In genomic region chr10:122871947-122872346, GRCh38 we compare ENCODE assay signal across 1 cellular context.
TF ChIP-seq lines count a peak whose summit lies in the region.
"Not testable (repeated sequence)": the region's sequence is repeated elsewhere in the genome, so short reads cannot be mapped to it uniquely, and the experiment has no call there.

No MANE protein-coding gene starts in this region.

- not testable (repeated sequence) for H3K4me1 ChIP-seq in HEK293 (ENCODE audit: control insufficient read depth, insufficient read depth, low read length)

- POLR2A ChIA-PET in HEK293 (lab: Yijun Ruan, JAX) = not testable (repeated sequence)

- H3K9me3 ChIP-seq in HEK293 (ENCODE audit: control insufficient read depth, insufficient read depth, low read depth, low read length) = not testable (repeated sequence)

- not testable (repeated sequence) for H3K27ac ChIP-seq in HEK293 (ENCODE audit: extremely low read depth, low read depth, low read length)

- H3K36me3 ChIP-seq in HEK293 (ENCODE audit: control insufficient read depth in 2 of 2, insufficient read depth in 1 of 2, low read length in 2 of 2) = not testable (repeated sequence)

- CTCF ChIA-PET in HEK293 (lab: Yijun Ruan, JAX) = not testable (repeated sequence)

- not testable (repeated sequence) for H3K4me3 ChIP-seq in HEK293 (ENCODE audit: low read depth, low read length)

- not testable (repeated sequence) for TF ChIP-seq CTCF in HEK293 (tag by site-specific recombination; IDR thresholded peaks at IDR 0.05)

TF ChIP-seq in HEK293, 187 proteins besides CTCF, POLR2A, EP300 and RAD21:
- peak; percentile 36 for TF ChIP-seq SCRT2 (tag by site-specific recombination; IDR thresholded peaks at IDR 0.05)
